ENCODE assay signal across 8 cellular contexts in the genomic region with DNA sequence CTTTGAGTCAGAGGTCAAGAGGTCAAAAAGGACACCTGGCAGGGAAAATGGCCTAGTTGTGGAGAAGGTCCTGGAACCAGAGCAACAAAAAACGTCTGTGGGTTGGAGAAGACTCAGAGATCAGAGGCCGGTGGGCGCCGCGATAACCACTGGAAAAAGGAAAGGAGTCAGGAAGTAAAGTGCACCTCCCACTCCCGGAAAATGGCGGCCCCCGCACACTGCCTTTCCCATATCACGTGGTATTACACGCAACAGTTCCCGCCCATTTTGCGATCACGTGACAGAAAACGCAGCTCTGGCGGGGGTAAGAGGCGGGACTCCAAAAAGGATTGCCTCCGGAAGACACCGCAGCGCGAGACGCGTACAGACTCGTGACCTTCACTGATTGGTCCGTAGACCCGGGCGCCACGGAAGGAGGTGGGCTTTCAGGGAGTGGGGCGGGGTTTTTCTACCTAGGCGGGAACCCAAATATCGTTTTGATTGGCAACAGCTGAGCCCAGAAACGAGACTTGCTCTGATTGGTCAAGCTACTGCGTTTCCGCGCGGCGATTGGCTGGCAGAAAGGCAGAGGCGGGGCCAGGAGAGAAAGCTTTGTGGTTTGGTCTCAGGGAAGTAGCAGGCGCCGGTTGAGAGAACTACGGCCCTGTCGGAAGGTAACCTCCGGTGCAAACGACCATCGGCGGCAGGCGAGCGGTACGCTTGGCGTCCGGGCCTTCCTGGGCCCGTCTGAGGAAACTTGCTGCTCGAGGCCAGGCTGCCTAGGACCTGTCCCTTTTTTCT. TPM values are rescaled to one million over a fixed set of nuclear protein-coding genes. Genes with fewer than 3 reads are reported as not detected.
A peak's percentile ranks its signal among the peaks of the same experiment; 100 is the strongest.
DNase-seq lines count a peak whose midpoint lies in the region; ATAC-seq and TF ChIP-seq lines count a peak whose summit lies in the region.

A gene with protein sequence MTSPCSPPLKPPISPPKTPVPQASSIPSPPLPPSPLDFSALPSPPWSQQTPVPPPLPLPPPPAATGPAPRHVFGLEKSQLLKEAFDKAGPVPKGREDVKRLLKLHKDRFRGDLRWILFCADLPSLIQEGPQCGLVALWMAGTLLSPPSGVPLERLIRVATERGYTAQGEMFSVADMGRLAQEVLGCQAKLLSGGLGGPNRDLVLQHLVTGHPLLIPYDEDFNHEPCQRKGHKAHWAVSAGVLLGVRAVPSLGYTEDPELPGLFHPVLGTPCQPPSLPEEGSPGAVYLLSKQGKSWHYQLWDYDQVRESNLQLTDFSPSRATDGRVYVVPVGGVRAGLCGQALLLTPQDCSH (minus strand): TSS at position 193 of the 780 bp plus-strand sequence. CDS start 674 bp downstream, outside the sequence.

- peak within 1 kb of the TSS; percentile 94 for H3K4me3 Mint-ChIP-seq in activated CD4-positive, alpha-beta memory T cell treated with anti-CD3 and anti-CD28 coated beads for 36 hours

- H3K36me3 ChIP-seq in right lobe of liver = peaks cover 0 to under 1% (median 0%) of the 10 kb centered on the region in 4 donors

- peaks cover 33% of the 10 kb centered on the region for H3K4me1 Mint-ChIP-seq in activated CD4-positive, alpha-beta memory T cell treated with anti-CD3 and anti-CD28 coated beads for 36 hours (ENCODE audit: low read depth)

- H3K27ac ChIP-seq in dorsolateral prefrontal cortex (peak within 1 kb of the TSS; percentile 76 to 98 (median 94)), right lobe of liver (peak within 1 kb of the TSS; percentile 89 to 92 (median 89))

- DNase-seq in CD1c-positive myeloid dendritic cell (ENCODE audit: extremely low spot score) = peak; percentile 100
- DNase-seq in NCI-H82 treated with DMSO at 0.1 percent for 48 hours (lab: John Stamatoyannopoulos, UW; ENCODE audit: unreplicated experiment) = peak; percentile 100
- peak; percentile 100 for DNase-seq in activated CD4-positive, alpha-beta memory T cell treated with anti-CD3 and anti-CD28 coated beads for 36 hours
- DNase-seq in dorsolateral prefrontal cortex = peak; percentile 99 to 100 (median 100)
- DNase-seq in right lobe of liver = peak; percentile 99 to 100 (median 100)
- DNase-seq in stimulated activated CD4-positive, alpha-beta T cell treated with anti-CD3 and anti-CD28 coated beads, Interleukin-4, amount 100 ng/mL, for 4 hours = peak; percentile 97 to 100

- CTCF ChIA-PET in activated CD4-positive, alpha-beta memory T cell treated with anti-CD3 and anti-CD28 coated beads for 36 hours (lab: Charles Lee) = interaction anchor here (0.7 to 2.7 kb wide), 6 partner anchors 28 to 116 kb away, joined by 3 to 13 read pairs (median 6); a partner anchor contains a TSS

- peaks cover 33% of the 10 kb centered on the region for H3K36me3 Mint-ChIP-seq in activated CD4-positive, alpha-beta memory T cell treated with anti-CD3 and anti-CD28 coated beads for 36 hours

- H3K4me3 ChIP-seq in dorsolateral prefrontal cortex = peak within 1 kb of the TSS; percentile 60 to 99 (median 81)
- peak within 1 kb of the TSS; percentile 59 to 73 (median 66) for H3K4me3 ChIP-seq in right lobe of liver

- TF ChIP-seq CTCF in dorsolateral prefrontal cortex (IDR thresholded peaks at IDR 0.05 in 54 of 56, conservative IDR thresholded peaks at IDR 0.05 in 2 of 56; ENCODE audit: low read depth in 1 of 56, partially characterized antibody in 56 of 56) (peak in 8 of 56 donors; percentile 4 to 24 (median 12)), right lobe of liver (IDR thresholded peaks at IDR 0.05) (no peak)

- no peaks in the 10 kb centered on the region for H3K9me3 ChIP-seq in right lobe of liver

- intact Hi-C loops in activated CD4-positive, alpha-beta memory T cell treated with anti-CD3 and anti-CD28 coated beads for 36 hours (cut with micrococcal nuclease) = loop anchor here (1.0 to 10.0 kb wide), 9 partner anchors 28 to 794 kb away; a partner anchor contains a TSS
- intact Hi-C loops in dorsolateral prefrontal cortex (cut with DNase I) = loop anchor here (1.0 to 5.0 kb wide), 6 partner anchors 27 to 88 kb away; a partner anchor contains a TSS
- intact Hi-C loops in right lobe of liver (cut with DNase I) = no loop called here

- H3K9me3 Mint-ChIP-seq in activated CD4-positive, alpha-beta memory T cell treated with anti-CD3 and anti-CD28 coated beads for 36 hours = no peaks in the 10 kb centered on the region

- POLR2A ChIA-PET in activated CD4-positive, alpha-beta memory T cell treated with anti-CD3 and anti-CD28 coated beads for 36 hours (lab: Charles Lee) = interaction anchor here (0.8 to 4.5 kb wide), 8 partner anchors 21 to 613 kb away, joined by 4 to 54 read pairs (median 6); a partner anchor contains a TSS

- ATAC-seq in GM19438 (IDR thresholded peaks at IDR 0.05; ENCODE audit: low read depth, unreplicated experiment) (peak; percentile 73), HG03575 (IDR thresholded peaks at IDR 0.05; ENCODE audit: extremely low read depth, insufficient number of reproducible peaks, low FRiP score, unreplicated experiment) (peak; percentile 58), right lobe of liver (peak; percentile 86 to 94 (median 90))

- peaks cover 0 to 44% (median 15%) of the 10 kb centered on the region in 4 donors for H3K4me1 ChIP-seq in right lobe of liver

- H3K27me3 Mint-ChIP-seq in activated CD4-positive, alpha-beta memory T cell treated with anti-CD3 and anti-CD28 coated beads for 36 hours = no peaks in the 10 kb centered on the region

- TF ChIP-seq POLR2A in right lobe of liver (IDR thresholded peaks at IDR 0.05) = peak; percentile 59

- H3K27me3 ChIP-seq in dorsolateral prefrontal cortex = no peaks in the 10 kb centered on the region
- no peaks in the 10 kb centered on the region for H3K27me3 ChIP-seq in right lobe of liver

- under 1% methylated on average over 32 of the region's 52 CpGs for WGBS in right lobe of liver (ENCODE audit: insufficient coverage, low coverage, low lambda C conversion rate, missing lambda C conversion rate)

- peak within 1 kb of the TSS; percentile 97 for H3K27ac Mint-ChIP-seq in activated CD4-positive, alpha-beta memory T cell treated with anti-CD3 and anti-CD28 coated beads for 36 hours

RNA-seq across cellular contexts. Expression of the gene that starts here (rescaled TPM):
- total RNA-seq in activated CD4-positive, alpha-beta memory T cell treated with anti-CD3 and anti-CD28 coated beads for 36 hours = 10 to 100 TPM; 14.1 to 15.8 TPM
- total RNA-seq in dorsolateral prefrontal cortex (10 to 100 TPM in 5 of 120 experiments, 1 to 10 TPM in 115; 1.4 to 15.4 (median 5.6) TPM), right lobe of liver (10 to 100 TPM in 2 of 6 experiments, 1 to 10 TPM in 4; 2.9 to 11.2 (median 4.4) TPM)

Comparison
In these comparisons a context has a peak if more than half of its experiments do, and no peak if none do; other contexts are left out.
1. Peak in every context shown above with its lines: DNase-seq, ATAC-seq, H3K4me3 ChIP-seq and H3K27ac ChIP-seq.
2. intact Hi-C loops: an anchor here in activated CD4-positive, alpha-beta memory T cell treated with anti-CD3 and anti-CD28 coated beads for 36 hours (1.0 to 10.0 kb wide) and dorsolateral prefrontal cortex (1.0 to 5.0 kb wide); none called in right lobe of liver.